In the genomic region with DNA sequence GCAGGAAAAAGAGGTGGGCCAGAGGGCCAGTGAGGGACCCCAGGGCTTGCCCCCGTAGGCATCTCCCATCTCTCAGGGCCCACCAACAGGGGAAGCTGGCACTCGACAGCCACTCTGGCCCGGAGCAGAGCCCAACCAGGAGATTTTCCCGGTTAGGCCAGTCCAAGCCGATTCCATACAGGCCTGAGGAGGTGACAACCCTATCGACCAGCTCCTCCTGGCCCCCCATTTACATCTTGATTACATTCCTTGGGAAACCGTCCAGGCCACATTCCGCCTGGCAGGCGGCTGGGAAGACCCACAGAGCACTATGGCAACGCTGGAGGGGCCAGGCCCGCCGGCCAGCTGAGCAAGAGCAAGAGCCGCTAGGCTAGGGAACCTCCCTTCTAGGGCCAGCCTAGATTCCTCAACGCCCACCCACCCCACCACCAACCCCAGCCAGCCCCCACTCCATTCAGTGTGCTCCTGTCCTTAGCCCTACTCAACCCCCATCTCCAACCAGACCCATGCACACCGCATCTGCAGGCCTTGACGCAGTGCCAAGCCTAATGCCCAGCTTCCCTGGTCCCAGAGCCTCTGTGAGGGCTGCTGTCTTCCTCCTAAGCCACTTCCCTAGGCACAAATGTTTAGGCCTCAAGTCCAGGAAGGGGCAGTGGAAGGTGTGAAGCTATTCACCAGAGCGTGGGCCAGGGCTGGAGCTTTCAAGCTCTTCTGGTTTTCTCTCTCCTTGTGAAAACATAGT, we compare ENCODE assay signal across 9 cellular contexts.
A peak's percentile ranks its signal among the peaks of the same experiment; 100 is the strongest.
DNase-seq lines count a peak whose midpoint lies in the region; ATAC-seq and TF ChIP-seq lines count a peak whose summit lies in the region.
"Had no signal": no experiment of that assay in that cellular context is flagged by ENCODE, and none has a peak within 500 bp of the region (broad histone marks: within the 10 kb centered on the region; RNA-seq: fewer than 3 reads in every experiment).

No MANE protein-coding gene starts in this region.

- DNase-seq in BE2C (peak; percentile 61), NCI-H2227 treated with DMSO at 0.1 percent for 48 hours (lab: John Stamatoyannopoulos, UW) (peak; percentile 79), fibroblast of peridontal ligament (ENCODE audit: extremely low read depth) (peak; percentile 91), neural crest cell (ENCODE audit: low read depth, low spot score) (peak; percentile 37), HCEC 1CT (no peak), NOMO-1 (lab: John Stamatoyannopoulos, UW; ENCODE audit: unreplicated experiment in 2 of 2) (no peak), activated gamma-delta T cell treated with Interleukin-2 at 50 U/mL for 16 hours (no peak)
- no peak for DNase-seq in activated CD8-positive, alpha-beta T cell treated with anti-CD3 and anti-CD28 coated beads, Interleukin-2, amount 10 ng/mL, durations not matched to agents 7 days and 5 days
- DNase-seq: COR-L47 had no signal

- CTCF ChIA-PET in activated CD8-positive, alpha-beta T cell treated with anti-CD3 and anti-CD28 coated beads, Interleukin-2, amount 10 ng/mL, durations not matched to agents 7 days and 5 days (lab: Charles Lee): no interaction called here

- H3K4me3 Mint-ChIP-seq in neural crest cell: no peak overlapping the region
- H3K4me3 Mint-ChIP-seq in activated CD8-positive, alpha-beta T cell treated with anti-CD3 and anti-CD28 coated beads, Interleukin-2, amount 10 ng/mL, durations not matched to agents 7 days and 5 days: no peak overlapping the region

- POLR2A ChIA-PET in activated CD8-positive, alpha-beta T cell treated with anti-CD3 and anti-CD28 coated beads, Interleukin-2, amount 10 ng/mL, durations not matched to agents 7 days and 5 days (lab: Charles Lee): no interaction called here

- no peaks in the 10 kb centered on the region for H3K9me3 Mint-ChIP-seq in neural crest cell
- H3K9me3 Mint-ChIP-seq in activated CD8-positive, alpha-beta T cell treated with anti-CD3 and anti-CD28 coated beads, Interleukin-2, amount 10 ng/mL, durations not matched to agents 7 days and 5 days (ENCODE audit: insufficient read depth): no peaks in the 10 kb centered on the region

- ATAC-seq in activated CD8-positive, alpha-beta T cell treated with anti-CD3 and anti-CD28 coated beads, Interleukin-2, amount 10 ng/mL, durations not matched to agents 7 days and 5 days: no peak

- H3K27me3 ChIP-seq in BE2C: no peaks in the 10 kb centered on the region

- TF ChIP-seq CTCF in BE2C (IDR thresholded peaks at IDR 0.05; ENCODE audit: low read depth, low read length): no peak
- TF ChIP-seq CTCF in neural crest cell (conservative IDR thresholded peaks at IDR 0.05): no peak

- H3K4me3 ChIP-seq in BE2C (ENCODE audit: low read depth, low read length): no peak overlapping the region

- no peaks in the 10 kb centered on the region for H3K4me1 ChIP-seq in BE2C

- no peaks in the 10 kb centered on the region for H3K27me3 Mint-ChIP-seq in neural crest cell (ENCODE audit: low read depth)
- H3K27me3 Mint-ChIP-seq in activated CD8-positive, alpha-beta T cell treated with anti-CD3 and anti-CD28 coated beads, Interleukin-2, amount 10 ng/mL, durations not matched to agents 7 days and 5 days (ENCODE audit: low read depth): no peaks in the 10 kb centered on the region

- no peaks in the 10 kb centered on the region for H3K36me3 Mint-ChIP-seq in neural crest cell (ENCODE audit: low read depth)
- H3K36me3 Mint-ChIP-seq in activated CD8-positive, alpha-beta T cell treated with anti-CD3 and anti-CD28 coated beads, Interleukin-2, amount 10 ng/mL, durations not matched to agents 7 days and 5 days (ENCODE audit: low read depth): no peaks in the 10 kb centered on the region

- peaks cover 13% of the 10 kb centered on the region for H3K4me1 Mint-ChIP-seq in neural crest cell
- no peaks in the 10 kb centered on the region for H3K4me1 Mint-ChIP-seq in activated CD8-positive, alpha-beta T cell treated with anti-CD3 and anti-CD28 coated beads, Interleukin-2, amount 10 ng/mL, durations not matched to agents 7 days and 5 days (ENCODE audit: low read depth)

- peak overlapping the region; percentile 50 for H3K27ac Mint-ChIP-seq in neural crest cell (ENCODE audit: unreplicated experiment)
- H3K27ac Mint-ChIP-seq in activated CD8-positive, alpha-beta T cell treated with anti-CD3 and anti-CD28 coated beads, Interleukin-2, amount 10 ng/mL, durations not matched to agents 7 days and 5 days: no peak overlapping the region

- no peaks in the 10 kb centered on the region for H3K36me3 ChIP-seq in BE2C

- H3K9me3 ChIP-seq in BE2C: no peaks in the 10 kb centered on the region

Comparison
In these comparisons a context has a peak if more than half of its experiments do, and no peak if none do; other contexts are left out.
1. DNase-seq: peak in BE2C (single experiment), NCI-H2227 treated with DMSO at 0.1 percent for 48 hours (single experiment), fibroblast of peridontal ligament (single experiment) and neural crest cell (single experiment); none in HCEC 1CT (single experiment), NOMO-1 (0 of 2), activated gamma-delta T cell treated with Interleukin-2 at 50 U/mL for 16 hours (single experiment) and activated CD8-positive, alpha-beta T cell treated with anti-CD3 and anti-CD28 coated beads, Interleukin-2, amount 10 ng/mL, durations not matched to agents 7 days and 5 days (single experiment).